Comparison of ENCODE assay signal across 8 cellular contexts in genomic region chr1:40232444-40232843, GRCh38.
DNase-seq lines count a peak whose midpoint lies in the region; ATAC-seq lines count a peak whose summit lies in the region.

No MANE protein-coding gene starts in this region.

- DNase-seq in T-helper 22 cell (ENCODE audit: low read depth), result peak; percentile 29
- peak; percentile 47 to 64 (median 57) for DNase-seq in stimulated activated CD4-positive, alpha-beta T cell treated with anti-CD3 and anti-CD28 coated beads, Interleukin-12 subunit alpha, Interleukin-12 subunit beta, amount 100 ng/mL, for 48 hours (ENCODE audit: low read depth in 2 of 3, low spot score in 1 of 3)
- no peak for DNase-seq in foreskin melanocyte
- DNase-seq in RKO (ENCODE audit: low spot score), result no peak
- no peak for DNase-seq in HPDE6-E6E7 (ENCODE audit: extremely low spot score)

- ATAC-seq in GM18867 (IDR thresholded peaks at IDR 0.05; ENCODE audit: unreplicated experiment) (peak; percentile 87), HG02840 (IDR thresholded peaks at IDR 0.05; ENCODE audit: low FRiP score, unreplicated experiment) (peak; percentile 85), GM19324 (IDR thresholded peaks at IDR 0.05; ENCODE audit: low FRiP score, unreplicated experiment) (no peak)

Comparison
In these comparisons a context has a peak if more than half of its experiments do, and no peak if none do; other contexts are left out.
1. DNase-seq: peak in T-helper 22 cell (single experiment) and stimulated activated CD4-positive, alpha-beta T cell treated with anti-CD3 and anti-CD28 coated beads, Interleukin-12 subunit alpha, Interleukin-12 subunit beta, amount 100 ng/mL, for 48 hours (3 of 3); none in foreskin melanocyte (single experiment), RKO (single experiment) and HPDE6-E6E7 (single experiment).